9 cellular contexts compared by ENCODE assay signal in genomic region chr1:211415700-211416099, GRCh38.
DNase-seq lines count a peak whose midpoint lies in the region; ATAC-seq, FAIRE-seq and TF ChIP-seq lines count a peak whose summit lies in the region.
"Had no signal": no experiment of that assay in that cellular context is flagged by ENCODE, and none has a peak within 500 bp of the region (broad histone marks: within the 10 kb centered on the region; RNA-seq: fewer than 3 reads in every experiment).

No MANE protein-coding gene starts in this region.

- H4K20me1 ChIP-seq in endothelial cell of umbilical vein (replicated peaks; ENCODE audit: control insufficient read depth, extremely low read depth, insufficient read depth, low read length), result no peaks in the 10 kb centered on the region

- H3K4me3 ChIP-seq in endothelial cell of umbilical vein (replicated peaks in 1 of 3; ENCODE audit: insufficient read depth in 1 of 3, low read depth in 1 of 3, low read length in 3 of 3) (no peak overlapping the region), sigmoid colon (peak overlapping the region in 3 of 4 donors; percentile 49 to 57 (median 56)), stomach (peak overlapping the region in 1 of 4 donors; percentile 56)

- H3K27me3 ChIP-seq in endothelial cell of umbilical vein (ENCODE audit: control insufficient read depth in 2 of 2, insufficient read depth in 2 of 2, low read length in 2 of 2), result no peaks in the 10 kb centered on the region
- H3K27me3 ChIP-seq in sigmoid colon, result peaks cover 0 to 4% (median 0%) of the 10 kb centered on the region in 3 donors
- H3K27me3 ChIP-seq in stomach, result no peaks in the 10 kb centered on the region
- H3K27me3 ChIP-seq: tibial nerve had no signal

- DNase-seq in T-helper 2 cell treated with Interferon-gamma antibody and Interleukin-4, amounts not matched to agents 5 μg/mL and 100 μg/mL, for 36 hours (ENCODE audit: low spot score), result no peak
- DNase-seq in T-helper 2 cell (no peak), RKO (ENCODE audit: low spot score) (peak; percentile 56), endothelial cell of umbilical vein (ENCODE audit: low read depth, low spot score) (no peak), sigmoid colon (no peak), midbrain (lab: John Stamatoyannopoulos, UW) (no peak), stomach (no peak)

- H3K4me1 ChIP-seq in endothelial cell of umbilical vein (ENCODE audit: control insufficient read depth, extremely low read depth, insufficient read depth, low read length) (no peaks in the 10 kb centered on the region), sigmoid colon (no peaks in the 10 kb centered on the region), stomach (peaks cover 0 to 11% (median 3%) of the 10 kb centered on the region in 4 donors)

- ATAC-seq in GM19463 (IDR thresholded peaks at IDR 0.05; ENCODE audit: unreplicated experiment), result no peak

- CTCF ChIA-PET in endothelial cell of umbilical vein (lab: Charles Lee), result interaction anchor here (1.0 to 2.8 kb wide), 5 partner anchors 18 to 98 kb away, joined by 3 to 10 read pairs (median 3); no protein-coding TSS in a partner anchor

- peak overlapping the region; percentile 65 for H3K4me3 Mint-ChIP-seq in T-helper 2 cell treated with Interferon-gamma antibody and Interleukin-4, amounts not matched to agents 5 μg/mL and 100 μg/mL, for 36 hours

- H3K36me3 ChIP-seq in endothelial cell of umbilical vein (ENCODE audit: control insufficient read depth in 2 of 2, extremely low read depth in 1 of 2, insufficient read depth in 2 of 2, low read length in 2 of 2) (no peaks in the 10 kb centered on the region), sigmoid colon (no peaks in the 10 kb centered on the region), stomach (no peaks in the 10 kb centered on the region)

- dilution Hi-C loops in endothelial cell of umbilical vein (cut with MboI; ENCODE audit: extremely low pct_ligation_motif_present, low sequenced_read_pairs), result no loop called here

- no peak overlapping the region for H3K27ac ChIP-seq in endothelial cell of umbilical vein (ENCODE audit: insufficient read depth, low read depth, low read length)
- H3K27ac ChIP-seq in sigmoid colon, result no peak overlapping the region
- no peak overlapping the region for H3K27ac ChIP-seq in stomach
- H3K27ac ChIP-seq: tibial nerve had no signal

- peak overlapping the region; percentile 9 for H3K9ac ChIP-seq in endothelial cell of umbilical vein (replicated peaks; ENCODE audit: extremely low read depth, insufficient read depth, low read length)

- TF ChIP-seq POLR2A in endothelial cell of umbilical vein (IDR thresholded peaks at IDR 0.05; ENCODE audit: low read depth, low read length) (no peak), sigmoid colon (IDR thresholded peaks at IDR 0.05) (no peak), stomach (IDR thresholded peaks at IDR 0.05) (no peak)

- no peaks in the 10 kb centered on the region for H3K36me3 Mint-ChIP-seq in T-helper 2 cell treated with Interferon-gamma antibody and Interleukin-4, amounts not matched to agents 5 μg/mL and 100 μg/mL, for 36 hours (ENCODE audit: low read depth)

- H3K4me1 Mint-ChIP-seq in T-helper 2 cell treated with Interferon-gamma antibody and Interleukin-4, amounts not matched to agents 5 μg/mL and 100 μg/mL, for 36 hours (ENCODE audit: low read depth), result peaks cover 30% of the 10 kb centered on the region

- H3K9me1 ChIP-seq in endothelial cell of umbilical vein (replicated peaks; ENCODE audit: control insufficient read depth, extremely low read depth, insufficient read depth, low read length), result no peaks in the 10 kb centered on the region

- intact Hi-C loops in endothelial cell of umbilical vein (cut with micrococcal nuclease), result loop anchor here (2.0 to 5.0 kb wide), 2 partner anchors 53 to 97 kb away; no protein-coding TSS in a partner anchor
- intact Hi-C loops in sigmoid colon (cut with DNase I), result no loop called here
- intact Hi-C loops in stomach (cut with DNase I; ENCODE audit: low total_unique reads), result no loop called here

- peak overlapping the region; percentile 33 for H2AFZ ChIP-seq in endothelial cell of umbilical vein (ENCODE audit: low read depth, low read length)

- 44 to 79% methylated on average over 2 of the region's 2 CpGs for WGBS in sigmoid colon, 2 donors
- WGBS in stomach, 5 donors, result 91 to 97% (median 92%) methylated on average over 2 of the region's 2 CpGs

- no peak for TF ChIP-seq CTCF in endothelial cell of umbilical vein (IDR thresholded peaks at IDR 0.05; ENCODE audit: extremely low read depth in 1 of 2, insufficient read depth in 1 of 2, low read depth in 1 of 2, low read length in 2 of 2)
- TF ChIP-seq CTCF in sigmoid colon (IDR thresholded peaks at IDR 0.05), result no peak
- TF ChIP-seq CTCF in stomach (IDR thresholded peaks at IDR 0.05), result no peak

- no peak for TF ChIP-seq EP300 in sigmoid colon (IDR thresholded peaks at IDR 0.05)
- no peak for TF ChIP-seq EP300 in stomach (IDR thresholded peaks at IDR 0.05)

- no peaks in the 10 kb centered on the region for H3K79me2 ChIP-seq in endothelial cell of umbilical vein (ENCODE audit: control insufficient read depth, insufficient read depth, low read length)

- POLR2A ChIA-PET in endothelial cell of umbilical vein (lab: Charles Lee), result no interaction called here

- no peaks in the 10 kb centered on the region for H3K9me3 ChIP-seq in endothelial cell of umbilical vein (replicated peaks; ENCODE audit: control insufficient read depth, insufficient read depth, low read length)
- no peaks in the 10 kb centered on the region for H3K9me3 ChIP-seq in sigmoid colon
- no peaks in the 10 kb centered on the region for H3K9me3 ChIP-seq in stomach
- H3K9me3 ChIP-seq: tibial nerve had no signal

- peak overlapping the region; percentile 51 for H3K4me2 ChIP-seq in endothelial cell of umbilical vein (ENCODE audit: insufficient read depth, low read length)

- BruUV-seq in endothelial cell of umbilical vein (replicated peaks; lab: Mats Ljungman, UMichigan), result no TSS peak

- peaks cover 4% of the 10 kb centered on the region for H3K27me3 Mint-ChIP-seq in T-helper 2 cell treated with Interferon-gamma antibody and Interleukin-4, amounts not matched to agents 5 μg/mL and 100 μg/mL, for 36 hours (ENCODE audit: low read depth)

- FAIRE-seq in endothelial cell of umbilical vein (lab: Jason Lieb, UNC), result no peak

- peak overlapping the region; percentile 56 for H3K27ac Mint-ChIP-seq in T-helper 2 cell treated with Interferon-gamma antibody and Interleukin-4, amounts not matched to agents 5 μg/mL and 100 μg/mL, for 36 hours

- no peaks in the 10 kb centered on the region for H3K9me3 Mint-ChIP-seq in T-helper 2 cell treated with Interferon-gamma antibody and Interleukin-4, amounts not matched to agents 5 μg/mL and 100 μg/mL, for 36 hours

TF ChIP-seq in endothelial cell of umbilical vein, 7 proteins besides CTCF, POLR2A, EP300 and RAD21:
- no peak for TF ChIP-seq MAX (IDR thresholded peaks at IDR 0.05; ENCODE audit: insufficient read depth, insufficient read length)
- TF ChIP-seq MYC (IDR thresholded peaks at IDR 0.05; ENCODE audit: low read depth, low read length), result no peak
- TF ChIP-seq FOS (IDR thresholded peaks at IDR 0.05; ENCODE audit: borderline replicate concordance, insufficient read depth, low read length), result no peak
- TF ChIP-seq POLR2AphosphoS5 (IDR thresholded peaks at IDR 0.05; ENCODE audit: insufficient read depth, low read depth, low read length), result no peak
- TF ChIP-seq EZH2 (IDR thresholded peaks at IDR 0.05; ENCODE audit: borderline replicate concordance, low read depth, low read length, severe bottlenecking), result no peak
- no peak for TF ChIP-seq GATA2 (IDR thresholded peaks at IDR 0.05; ENCODE audit: insufficient read depth, insufficient read length, low read depth, low read length)
- no peak for TF ChIP-seq JUN (IDR thresholded peaks at IDR 0.05; ENCODE audit: borderline replicate concordance, insufficient read depth, insufficient read length, low read depth)

Comparison
In these comparisons a context has a peak if more than half of its experiments do, and no peak if none do; other contexts are left out.
1. H3K4me3 ChIP-seq: peak in sigmoid colon (3 of 4); none in endothelial cell of umbilical vein (0 of 3).